Comparison of ENCODE assay signal across 27 cellular contexts in genomic region chr2:13884271-13884976, GRCh38.
A peak's percentile ranks its signal among the peaks of the same experiment; 100 is the strongest.
DNase-seq lines count a peak whose midpoint lies in the region; ATAC-seq and TF ChIP-seq lines count a peak whose summit lies in the region.
"Had no signal": no experiment of that assay in that cellular context is flagged by ENCODE, and none has a peak within 500 bp of the region (broad histone marks: within the 10 kb centered on the region; RNA-seq: fewer than 3 reads in every experiment).

No MANE protein-coding gene starts in this region.

- no peaks in the 10 kb centered on the region for H3K27me3 ChIP-seq in BE2C
- no peaks in the 10 kb centered on the region for H3K27me3 ChIP-seq in adipocyte (replicated peaks; ENCODE audit: control insufficient read depth, insufficient read depth, low read length)
- H3K27me3 ChIP-seq: brain microvascular endothelial cell, gastrocnemius medialis, vagina had no signal

- H3K9me3 Mint-ChIP-seq in type B pancreatic cell = no peaks in the 10 kb centered on the region

- H3K9me3 ChIP-seq in BE2C = no peaks in the 10 kb centered on the region; the same call in 1 of the 2 replicates
- H3K9me3 ChIP-seq in adipocyte (ENCODE audit: control insufficient read depth, low read length) = no peaks in the 10 kb centered on the region
- H3K9me3 ChIP-seq in mucosa of descending colon = no peaks in the 10 kb centered on the region
- H3K9me3 ChIP-seq: gastrocnemius medialis, prostate gland, vagina had no signal

- H3K9ac ChIP-seq in adipocyte (ENCODE audit: low read length) = no peak overlapping the region

- DNase-seq in BE2C = no peak
- DNase-seq in HS-27A (ENCODE audit: low read depth) = peak; percentile 8
- DNase-seq in adipocyte (ENCODE audit: low read depth) = peak; percentile 65
- peak; percentile 5 for DNase-seq in fibroblast of mammary gland (ENCODE audit: low read depth)
- no peak for DNase-seq in mucosa of descending colon
- DNase-seq in DMS53 treated with DMSO at 0.1 percent for 48 hours (lab: John Stamatoyannopoulos, UW; ENCODE audit: unreplicated experiment) = no peak
- no peak for DNase-seq in type B pancreatic cell (ENCODE audit: extremely low spot score, unreplicated experiment)
- DNase-seq: ACHN; activated CD4-positive, alpha-beta T cell treated with anti-CD3 and anti-CD28 coated beads, Interleukin-2, amount 10 ng/mL, durations not matched to agents 24 days and 14 days; activated CD8-positive, alpha-beta memory T cell treated with anti-CD3 and anti-CD28 coated beads, Interleukin-2, amount 10 ng/mL, durations not matched to agents 7 days and 5 days; brain microvascular endothelial cell; EL; gastrocnemius medialis; H7; hippocampal formation; NCI-H1436 treated with DMSO at 0.1 percent for 48 hours; NCI-H2227 treated with DMSO at 0.1 percent for 48 hours; NCI-H748 treated with DMSO at 0.1 percent for 48 hours; PC-9; SHP77 treated with DMSO at 0.1 percent for 48 hours had no signal

- ATAC-seq in mucosa of descending colon (no peak), GM21360 (IDR thresholded peaks at IDR 0.05; ENCODE audit: unreplicated experiment) (no peak)
- ATAC-seq: activated CD8-positive, alpha-beta memory T cell treated with anti-CD3 and anti-CD28 coated beads, Interleukin-2, amount 10 ng/mL, durations not matched to agents 7 days and 5 days; activated naive CD4-positive, alpha-beta T cell treated with anti-CD3 and anti-CD28 coated beads, Interleukin-2, amount 50 U/mL, for 72 hours; gastrocnemius medialis had no signal

- H3K36me3 ChIP-seq in BE2C = no peaks in the 10 kb centered on the region
- no peaks in the 10 kb centered on the region for H3K36me3 ChIP-seq in adipocyte (ENCODE audit: control insufficient read depth, insufficient read depth, low read length, severe bottlenecking)
- no peaks in the 10 kb centered on the region for H3K36me3 ChIP-seq in mucosa of descending colon (ENCODE audit: low read depth)
- H3K36me3 ChIP-seq: brain microvascular endothelial cell, gastrocnemius medialis, prostate gland, vagina had no signal

- H3K4me1 Mint-ChIP-seq in type B pancreatic cell (ENCODE audit: unreplicated experiment) = no peaks in the 10 kb centered on the region
- H3K4me1 Mint-ChIP-seq: activated CD4-positive, alpha-beta T cell treated with anti-CD3 and anti-CD28 coated beads, Interleukin-2, amount 10 ng/mL, durations not matched to agents 24 days and 14 days; activated CD8-positive, alpha-beta memory T cell treated with anti-CD3 and anti-CD28 coated beads, Interleukin-2, amount 10 ng/mL, durations not matched to agents 7 days and 5 days; CD14-positive monocyte had no signal

- H3K27ac Mint-ChIP-seq in type B pancreatic cell = no peak overlapping the region
- H3K27ac Mint-ChIP-seq: activated CD4-positive, alpha-beta T cell treated with anti-CD3 and anti-CD28 coated beads, Interleukin-2, amount 10 ng/mL, durations not matched to agents 24 days and 14 days; activated CD8-positive, alpha-beta memory T cell treated with anti-CD3 and anti-CD28 coated beads, Interleukin-2, amount 10 ng/mL, durations not matched to agents 7 days and 5 days; activated naive CD4-positive, alpha-beta T cell treated with anti-CD3 and anti-CD28 coated beads, Interleukin-2, amount 50 U/mL, for 72 hours; activated T-helper 1 cell treated with anti-CD3 and anti-CD28 coated beads, Interleukin-12 subunit alpha, Interleukin-12 subunit beta, Interleukin-2, Interleukin-4 antibody, amounts not matched to agents 30 ng/mL and 10 ng/mL and 1 ng/mL, durations not matched to agents 14 hours and 24 hours and 36 hours; CD14-positive monocyte; dendritic cell treated with granulocyte-macrophage colony-stimulating factor and Interleukin-4, amounts not matched to agents 40 ng/mL and 50 ng/mL, for 4 days had no signal

- H3K4me3 ChIP-seq in BE2C (ENCODE audit: low read depth, low read length) = no peak overlapping the region
- no peak overlapping the region for H3K4me3 ChIP-seq in adipocyte (ENCODE audit: low read length)
- H3K4me3 ChIP-seq in fibroblast of mammary gland (ENCODE audit: control insufficient read depth, low read depth, low read length) = no peak overlapping the region
- no peak overlapping the region for H3K4me3 ChIP-seq in mucosa of descending colon
- H3K4me3 ChIP-seq: gastrocnemius medialis, PC-9, prostate gland, vagina had no signal

- no peak overlapping the region for H3K4me3 Mint-ChIP-seq in type B pancreatic cell
- H3K4me3 Mint-ChIP-seq: activated CD4-positive, alpha-beta T cell treated with anti-CD3 and anti-CD28 coated beads, Interleukin-2, amount 10 ng/mL, durations not matched to agents 24 days and 14 days; activated CD8-positive, alpha-beta memory T cell treated with anti-CD3 and anti-CD28 coated beads, Interleukin-2, amount 10 ng/mL, durations not matched to agents 7 days and 5 days; activated T-helper 1 cell treated with anti-CD3 and anti-CD28 coated beads, Interleukin-12 subunit alpha, Interleukin-12 subunit beta, Interleukin-2, Interleukin-4 antibody, amounts not matched to agents 30 ng/mL and 10 ng/mL and 1 ng/mL, durations not matched to agents 14 hours and 24 hours and 36 hours; CD14-positive monocyte; dendritic cell treated with granulocyte-macrophage colony-stimulating factor and Interleukin-4, amounts not matched to agents 40 ng/mL and 50 ng/mL, for 4 days had no signal

- H3K4me1 ChIP-seq in BE2C = peaks cover 5% of the 10 kb centered on the region; the same call in 1 of the 2 replicates
- H3K4me1 ChIP-seq in adipocyte (ENCODE audit: control insufficient read depth, insufficient read depth, low read length) = no peaks in the 10 kb centered on the region
- H3K4me1 ChIP-seq in mucosa of descending colon (ENCODE audit: low read depth) = no peaks in the 10 kb centered on the region
- H3K4me1 ChIP-seq: gastrocnemius medialis, prostate gland, vagina had no signal

- no peaks in the 10 kb centered on the region for H3K27me3 Mint-ChIP-seq in type B pancreatic cell
- H3K27me3 Mint-ChIP-seq: activated CD4-positive, alpha-beta T cell treated with anti-CD3 and anti-CD28 coated beads, Interleukin-2, amount 10 ng/mL, durations not matched to agents 24 days and 14 days; activated CD8-positive, alpha-beta memory T cell treated with anti-CD3 and anti-CD28 coated beads, Interleukin-2, amount 10 ng/mL, durations not matched to agents 7 days and 5 days; dendritic cell treated with granulocyte-macrophage colony-stimulating factor and Interleukin-4, amounts not matched to agents 40 ng/mL and 50 ng/mL, for 4 days had no signal

- peak; percentile 20 for TF ChIP-seq CTCF in BE2C (IDR thresholded peaks at IDR 0.05; ENCODE audit: low read depth, low read length)
- no peak for TF ChIP-seq CTCF in fibroblast of mammary gland (conservative IDR thresholded peaks at IDR 0.05; ENCODE audit: control insufficient read depth, insufficient read depth, low read depth, low read length)
- TF ChIP-seq CTCF in mucosa of descending colon (IDR thresholded peaks at IDR 0.05) = no peak
- TF ChIP-seq CTCF in type B pancreatic cell (conservative IDR thresholded peaks at IDR 0.05) = no peak

- no peaks in the 10 kb centered on the region for H3K36me3 Mint-ChIP-seq in type B pancreatic cell
- H3K36me3 Mint-ChIP-seq: activated CD8-positive, alpha-beta memory T cell treated with anti-CD3 and anti-CD28 coated beads, Interleukin-2, amount 10 ng/mL, durations not matched to agents 7 days and 5 days; activated naive CD4-positive, alpha-beta T cell treated with anti-CD3 and anti-CD28 coated beads, Interleukin-2, amount 50 U/mL, for 72 hours; CD14-positive monocyte had no signal

- intact Hi-C loops in mucosa of descending colon (cut with DNase I, micrococcal nuclease) = no loop called here

Comparison
In these comparisons a context has a peak if more than half of its experiments do, and no peak if none do; other contexts are left out.
1. DNase-seq: peak in HS-27A (single experiment), adipocyte (single experiment) and fibroblast of mammary gland (single experiment); none in BE2C (single experiment), mucosa of descending colon (0 of 3), DMS53 treated with DMSO at 0.1 percent for 48 hours (single experiment) and type B pancreatic cell (single experiment).